8 cellular contexts compared by ENCODE assay signal in the genomic region with DNA sequence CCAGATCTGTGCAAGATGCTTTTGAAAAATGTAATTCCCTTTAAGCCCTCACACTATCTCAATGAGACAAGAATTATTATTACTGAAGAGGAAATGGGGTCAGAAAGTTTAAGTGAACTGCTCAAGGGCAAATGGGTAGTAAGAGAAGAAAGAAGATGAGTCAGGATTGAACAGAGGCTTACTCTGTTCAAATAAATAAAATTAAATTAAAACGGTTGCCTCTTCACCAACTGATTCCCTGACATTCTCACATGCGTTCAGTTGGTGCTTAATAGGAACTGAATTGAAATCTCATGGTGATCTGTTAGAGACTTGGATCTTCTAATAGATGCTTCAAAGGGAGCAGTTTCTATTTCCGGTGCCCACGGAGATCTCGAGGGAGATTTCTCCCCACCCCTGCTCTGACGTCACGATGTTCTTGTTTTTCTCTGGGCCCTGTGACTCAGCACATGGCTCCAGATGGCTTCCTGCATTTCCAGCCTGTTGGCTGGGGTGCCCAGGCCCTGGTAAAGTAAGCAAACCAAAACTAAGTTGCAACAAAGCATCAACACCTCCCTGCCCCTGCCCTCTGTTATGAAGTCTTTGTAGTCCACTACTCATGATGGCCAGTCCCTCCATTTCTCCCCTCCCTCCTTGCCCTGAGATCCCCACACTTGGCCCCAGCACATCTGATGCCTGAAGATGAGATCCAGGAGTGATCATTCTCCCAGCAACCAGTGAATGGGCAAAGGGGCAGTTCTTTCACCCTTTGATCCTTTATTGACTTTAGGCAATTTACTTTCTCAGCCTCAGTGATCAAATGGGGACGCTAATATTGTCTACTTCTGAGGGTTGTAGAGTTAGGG.
DNase-seq lines count a peak whose midpoint lies in the region; ATAC-seq, FAIRE-seq and TF ChIP-seq lines count a peak whose summit lies in the region.

No MANE protein-coding gene starts in this region.

- H3K27me3 ChIP-seq in adipocyte (replicated peaks; ENCODE audit: control insufficient read depth, insufficient read depth, low read length) (no peaks in the 10 kb centered on the region), heart left ventricle (no peaks in the 10 kb centered on the region), vagina (no peaks in the 10 kb centered on the region)

- H3K4me1 ChIP-seq in adipocyte (ENCODE audit: control insufficient read depth, insufficient read depth, low read length) (peaks cover 19% of the 10 kb centered on the region), heart left ventricle (peaks cover 0 to 59% (median 9%) of the 10 kb centered on the region in 12 donors), vagina (peaks cover 27% of the 10 kb centered on the region)

- H3K36me3 ChIP-seq in adipocyte (ENCODE audit: control insufficient read depth, insufficient read depth, low read length, severe bottlenecking) (no peaks in the 10 kb centered on the region), heart left ventricle (no peaks in the 10 kb centered on the region), vagina (no peaks in the 10 kb centered on the region)

- peak; percentile 27 for FAIRE-seq in H54 (lab: Jason Lieb, UNC)

- TF ChIP-seq POLR2A in H54 (IDR thresholded peaks at IDR 0.05; ENCODE audit: low read depth, low read length) (peak; percentile 41; the same call in 1 of the 2 replicates), heart left ventricle (IDR thresholded peaks at IDR 0.05) (no peak), vagina (IDR thresholded peaks at IDR 0.05) (no peak)

- WGBS in heart left ventricle, 4 donors: 29 to 37% (median 32%) methylated on average over 8 of the region's 8 CpGs

- H3K9ac ChIP-seq in adipocyte (ENCODE audit: low read length): peak overlapping the region; percentile 42

- H3K9me3 ChIP-seq in adipocyte (ENCODE audit: control insufficient read depth, low read length): no peaks in the 10 kb centered on the region
- H3K9me3 ChIP-seq in heart left ventricle: no peaks in the 10 kb centered on the region
- H3K9me3 ChIP-seq in vagina: no peaks in the 10 kb centered on the region

- H3K4me3 ChIP-seq in adipocyte (ENCODE audit: low read length) (peak overlapping the region; percentile 2), heart left ventricle (no peak overlapping the region), vagina (no peak overlapping the region)

- DNase-seq in H54 (ENCODE audit: insufficient read length, low spot score) (peak; percentile 76), T follicular helper cell (ENCODE audit: low read depth) (peak; percentile 59), adipocyte (ENCODE audit: low read depth) (peak; percentile 91), heart left ventricle (peak in 4 of 5 donors; percentile 70 to 90 (median 80)), renal cortical epithelial cell (ENCODE audit: low read depth) (peak; percentile 89), vagina (ENCODE audit: extremely low spot score in 2 of 2) (peak in 1 of 2 donors; percentile 92), LoVo (ENCODE audit: low spot score) (no peak), ecto neural progenitor cell (ENCODE audit: low spot score) (no peak)

- ATAC-seq in heart left ventricle: peak in 3 of 4 donors; percentile 85 to 89 (median 88)

- peak overlapping the region in 11 of 12 donors; percentile 3 to 79 (median 53) for H3K27ac ChIP-seq in heart left ventricle
- H3K27ac ChIP-seq in vagina: peak overlapping the region; percentile 49

- TF ChIP-seq CTCF in heart left ventricle (IDR thresholded peaks at IDR 0.05) (no peak), vagina (IDR thresholded peaks at IDR 0.05) (no peak)

- intact Hi-C loops in heart left ventricle (cut with DNase I): loop anchor here in 1 of 10 donors (5.0 kb wide), 1 partner anchor 70 kb away; no protein-coding TSS in a partner anchor
- intact Hi-C loops in vagina (cut with DNase I): no loop called here

Comparison
In these comparisons a context has a peak if more than half of its experiments do, and no peak if none do; other contexts are left out.
1. DNase-seq: peak in H54 (single experiment), T follicular helper cell (single experiment), adipocyte (single experiment), heart left ventricle (4 of 5) and renal cortical epithelial cell (single experiment); none in LoVo (single experiment) and ecto neural progenitor cell (single experiment).